ENCODE assay signal across 15 cellular contexts in genomic region chr6:43966806-43967575, GRCh38.
"Had no signal": no experiment of that assay in that cellular context is flagged by ENCODE, and none has a peak within 500 bp of the region (broad histone marks: within the 10 kb centered on the region; RNA-seq: fewer than 3 reads in every experiment).

No MANE protein-coding gene starts in this region.

- H3K4me3 ChIP-seq: adrenal gland, colonic mucosa, esophagus muscularis mucosa, pancreas, sigmoid colon, spleen had no signal

- H3K27ac ChIP-seq: adrenal gland, colonic mucosa, esophagus muscularis mucosa, pancreas, sigmoid colon, spleen had no signal

- FAIRE-seq: pancreas had no signal

- H3K4me3 Mint-ChIP-seq: activated naive CD4-positive, alpha-beta T cell treated with anti-CD3 and anti-CD28 coated beads, Interleukin-2, amount 50 U/mL, for 24 hours; neural crest cell; stimulated activated naive CD8-positive, alpha-beta T cell treated with anti-CD3 and anti-CD28 coated beads, Interleukin-15, amount 100 ng/mL, for 72 hours; type B pancreatic cell had no signal

- H3K36me3 Mint-ChIP-seq: activated naive CD4-positive, alpha-beta T cell treated with anti-CD3 and anti-CD28 coated beads, Interleukin-2, amount 50 U/mL, for 24 hours; type B pancreatic cell had no signal

- DNase-seq: activated CD4-positive, alpha-beta T cell treated with anti-CD3 and anti-CD28 coated beads, Interleukin-2, amount 50 U/mL, for 48 hours; activated effector memory CD4-positive, alpha-beta T cell treated with anti-CD3 and anti-CD28 coated beads, Interleukin-2, amount 50 U/mL, for 16 hours; central memory CD4-positive, alpha-beta T cell; colonic mucosa; hippocampal formation; midbrain; pancreas; sigmoid colon; spleen; stimulated activated naive CD8-positive, alpha-beta T cell treated with anti-CD3 and anti-CD28 coated beads, Interleukin-15, amount 100 ng/mL, for 72 hours had no signal

- H3K9me3 Mint-ChIP-seq: activated naive CD4-positive, alpha-beta T cell treated with anti-CD3 and anti-CD28 coated beads, Interleukin-2, amount 50 U/mL, for 24 hours; stimulated activated naive CD8-positive, alpha-beta T cell treated with anti-CD3 and anti-CD28 coated beads, Interleukin-15, amount 100 ng/mL, for 72 hours had no signal

- H3K36me3 ChIP-seq: adrenal gland, colonic mucosa, esophagus muscularis mucosa, pancreas, sigmoid colon, spleen had no signal

- H3K27me3 Mint-ChIP-seq: stimulated activated naive CD8-positive, alpha-beta T cell treated with anti-CD3 and anti-CD28 coated beads, Interleukin-15, amount 100 ng/mL, for 72 hours; type B pancreatic cell had no signal

- H3K27ac Mint-ChIP-seq: activated naive CD4-positive, alpha-beta T cell treated with anti-CD3 and anti-CD28 coated beads, Interleukin-2, amount 50 U/mL, for 24 hours; stimulated activated naive CD8-positive, alpha-beta T cell treated with anti-CD3 and anti-CD28 coated beads, Interleukin-15, amount 100 ng/mL, for 72 hours; type B pancreatic cell had no signal

- H3K9me3 ChIP-seq: adrenal gland, colonic mucosa, esophagus muscularis mucosa, pancreas, sigmoid colon, spleen had no signal

- H3K4me1 ChIP-seq: adrenal gland, colonic mucosa had no signal

- H3K4me1 Mint-ChIP-seq: activated naive CD4-positive, alpha-beta T cell treated with anti-CD3 and anti-CD28 coated beads, Interleukin-2, amount 50 U/mL, for 24 hours; stimulated activated naive CD8-positive, alpha-beta T cell treated with anti-CD3 and anti-CD28 coated beads, Interleukin-15, amount 100 ng/mL, for 72 hours had no signal

- H3K27me3 ChIP-seq: adrenal gland, colonic mucosa, esophagus muscularis mucosa, pancreas, sigmoid colon had no signal
